In genomic region chr16:78437352-78437968, GRCh38 we compare ENCODE assay signal across 8 cellular contexts.
DNase-seq lines count a peak whose midpoint lies in the region; ATAC-seq, FAIRE-seq and TF ChIP-seq lines count a peak whose summit lies in the region.

No MANE protein-coding gene starts in this region.

- WGBS in pancreas, 2 donors: 39 to 49% methylated on average over 6 of the region's 6 CpGs

- H3K27ac ChIP-seq in endothelial cell of umbilical vein (ENCODE audit: insufficient read depth, low read depth, low read length) (no peak overlapping the region), pancreas (no peak overlapping the region)

- no peaks in the 10 kb centered on the region for H3K79me2 ChIP-seq in endothelial cell of umbilical vein (ENCODE audit: control insufficient read depth, insufficient read depth, low read length)

- H3K27me3 ChIP-seq in endothelial cell of umbilical vein (ENCODE audit: control insufficient read depth in 2 of 2, insufficient read depth in 2 of 2, low read length in 2 of 2) (no peaks in the 10 kb centered on the region), pancreas (no peaks in the 10 kb centered on the region)

- H3K9me1 ChIP-seq in endothelial cell of umbilical vein (replicated peaks; ENCODE audit: control insufficient read depth, extremely low read depth, insufficient read depth, low read length): no peaks in the 10 kb centered on the region

- POLR2A ChIA-PET in endothelial cell of umbilical vein (lab: Charles Lee): no interaction called here

- H3K4me3 ChIP-seq in endothelial cell of umbilical vein (replicated peaks in 1 of 3; ENCODE audit: insufficient read depth in 1 of 3, low read depth in 1 of 3, low read length in 3 of 3) (no peak overlapping the region), pancreas (no peak overlapping the region)

- FAIRE-seq in endothelial cell of umbilical vein (lab: Jason Lieb, UNC): no peak
- FAIRE-seq in pancreas (lab: Jason Lieb, UNC): peak; percentile 69

- no TSS peak for BruUV-seq in endothelial cell of umbilical vein (replicated peaks; lab: Mats Ljungman, UMichigan)

- CTCF ChIA-PET in endothelial cell of umbilical vein (lab: Charles Lee): no interaction called here

- no peak overlapping the region for H3K4me2 ChIP-seq in endothelial cell of umbilical vein (ENCODE audit: insufficient read depth, low read length)

- no peaks in the 10 kb centered on the region for H3K36me3 ChIP-seq in endothelial cell of umbilical vein (ENCODE audit: control insufficient read depth in 2 of 2, extremely low read depth in 1 of 2, insufficient read depth in 2 of 2, low read length in 2 of 2)
- no peaks in the 10 kb centered on the region for H3K36me3 ChIP-seq in pancreas

- TF ChIP-seq CTCF in endothelial cell of umbilical vein (IDR thresholded peaks at IDR 0.05; ENCODE audit: extremely low read depth in 1 of 2, insufficient read depth in 1 of 2, low read depth in 1 of 2, low read length in 2 of 2) (peak; percentile 53 to 60), pancreas (IDR thresholded peaks at IDR 0.05) (peak; percentile 69 to 89 (median 82))

- DNase-seq in NK-92 treated with Interleukin-12 subunit alpha and Interleukin-12 subunit beta, amount 100 ng/mL, for 24 hours (lab: John Stamatoyannopoulos, UW): peak; percentile 15
- DNase-seq in NK-92 (lab: John Stamatoyannopoulos, UW; ENCODE audit: unreplicated experiment) (no peak), KBM-7 (peak; percentile 11), endothelial cell of umbilical vein (ENCODE audit: low read depth, low spot score) (peak; percentile 2), pancreas (peak in 4 of 6 donors; percentile 9 to 30 (median 27))
- DNase-seq in activated CD4-positive, alpha-beta T cell treated with anti-CD3 and anti-CD28 coated beads for 4 hours: peak; percentile 16 to 34

- H3K4me1 ChIP-seq in endothelial cell of umbilical vein (ENCODE audit: control insufficient read depth, extremely low read depth, insufficient read depth, low read length) (no peaks in the 10 kb centered on the region), pancreas (no peaks in the 10 kb centered on the region)

- in situ Hi-C loops in KBM-7 (cut with MboI; ENCODE audit: low pct_unique_long_range_greater_than_20kb, low sequenced_read_pairs): no loop called here

- no peaks in the 10 kb centered on the region for H4K20me1 ChIP-seq in endothelial cell of umbilical vein (replicated peaks; ENCODE audit: control insufficient read depth, extremely low read depth, insufficient read depth, low read length)

- no peak for TF ChIP-seq POLR2A in endothelial cell of umbilical vein (IDR thresholded peaks at IDR 0.05; ENCODE audit: low read depth, low read length)

- H3K9ac ChIP-seq in endothelial cell of umbilical vein (replicated peaks; ENCODE audit: extremely low read depth, insufficient read depth, low read length): no peak overlapping the region

- intact Hi-C loops in endothelial cell of umbilical vein (cut with micrococcal nuclease): loop anchor here (2.0 kb wide), 1 partner anchor 315 kb away; no protein-coding TSS in a partner anchor
- intact Hi-C loops in pancreas (cut with DNase I): no loop called here

- no peak overlapping the region for H2AFZ ChIP-seq in endothelial cell of umbilical vein (ENCODE audit: low read depth, low read length)

- ATAC-seq in pancreas (peak in 3 of 4 donors; percentile 57 to 69 (median 63)), HG03439 (IDR thresholded peaks at IDR 0.05; ENCODE audit: unreplicated experiment) (no peak), HG02571 (IDR thresholded peaks at IDR 0.05; ENCODE audit: unreplicated experiment) (no peak)

- H3K9me3 ChIP-seq in endothelial cell of umbilical vein (replicated peaks; ENCODE audit: control insufficient read depth, insufficient read depth, low read length) (peaks cover 2% of the 10 kb centered on the region), pancreas (no peaks in the 10 kb centered on the region)

- dilution Hi-C loops in endothelial cell of umbilical vein (cut with MboI; ENCODE audit: extremely low pct_ligation_motif_present, low sequenced_read_pairs): no loop called here

TF ChIP-seq in endothelial cell of umbilical vein, 7 proteins besides CTCF, POLR2A, EP300 and RAD21:
- TF ChIP-seq MAX (IDR thresholded peaks at IDR 0.05; ENCODE audit: insufficient read depth, insufficient read length) (no peak), GATA2 (IDR thresholded peaks at IDR 0.05; ENCODE audit: insufficient read depth, insufficient read length, low read depth, low read length) (no peak), FOS (IDR thresholded peaks at IDR 0.05; ENCODE audit: borderline replicate concordance, insufficient read depth, low read length) (no peak), JUN (IDR thresholded peaks at IDR 0.05; ENCODE audit: borderline replicate concordance, insufficient read depth, insufficient read length, low read depth) (no peak), POLR2AphosphoS5 (IDR thresholded peaks at IDR 0.05; ENCODE audit: insufficient read depth, low read depth, low read length) (no peak), MYC (IDR thresholded peaks at IDR 0.05; ENCODE audit: low read depth, low read length) (no peak), EZH2 (IDR thresholded peaks at IDR 0.05; ENCODE audit: borderline replicate concordance, low read depth, low read length, severe bottlenecking) (no peak)
TF ChIP-seq in endothelial cell of umbilical vein: peak in this region for 0.

Comparison
In these comparisons a context has a peak if more than half of its experiments do, and no peak if none do; other contexts are left out.
1. ATAC-seq: peak in pancreas (3 of 4); none in HG03439 (single experiment) and HG02571 (single experiment).